19 cellular contexts compared by ENCODE assay signal in the genomic region with DNA sequence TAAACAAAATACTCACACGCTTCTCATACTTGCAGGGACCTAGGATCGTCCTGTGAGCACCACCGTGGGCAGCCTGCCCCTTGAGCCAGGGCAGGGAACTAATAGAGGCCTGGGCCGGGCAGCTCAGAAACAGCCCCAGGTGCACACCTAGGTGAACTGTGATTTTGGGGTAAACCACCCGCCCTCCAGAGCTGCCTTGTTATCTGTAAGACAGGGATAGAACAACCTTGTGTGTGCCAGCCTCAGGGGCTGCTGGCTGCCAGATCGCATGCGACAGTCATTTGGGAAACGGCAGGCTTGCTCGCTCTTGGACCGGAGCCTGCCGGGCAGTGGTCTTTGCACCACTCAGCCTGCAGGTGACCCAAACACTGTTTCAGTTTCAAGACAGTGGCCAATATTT.
DNase-seq lines count a peak whose midpoint lies in the region; ATAC-seq, FAIRE-seq and TF ChIP-seq lines count a peak whose summit lies in the region.
"Had no signal": no experiment of that assay in that cellular context is flagged by ENCODE, and none has a peak within 500 bp of the region (broad histone marks: within the 10 kb centered on the region; RNA-seq: fewer than 3 reads in every experiment).

No MANE protein-coding gene starts in this region.

- WGBS in hepatocyte (ENCODE audit: low lambda C conversion rate, missing lambda C conversion rate) = 79% methylated on average over 11 of the region's 11 CpGs

- H2AFZ ChIP-seq in osteoblast (ENCODE audit: low read length) (no peak overlapping the region), hepatocyte (no peak overlapping the region)

- peak overlapping the region; percentile 78 for H3K27ac ChIP-seq in BLaER1
- H3K27ac ChIP-seq in kidney (ENCODE audit: low read depth in 2 of 2, low read length in 2 of 2) = no peak overlapping the region
- H3K27ac ChIP-seq in osteoblast (ENCODE audit: low read depth, low read length) = no peak overlapping the region
- no peak overlapping the region for H3K27ac ChIP-seq in hepatocyte

- intact Hi-C loops in kidney (cut with DNase I) = no loop called here

- H3K4me2 ChIP-seq in BLaER1 (peak overlapping the region; percentile 78), osteoblast (ENCODE audit: insufficient read depth, low read length) (no peak overlapping the region), hepatocyte (no peak overlapping the region)

- H3K9ac ChIP-seq in BLaER1 (peak overlapping the region; percentile 55), kidney (ENCODE audit: low read length in 2 of 2) (no peak overlapping the region)

- H4K20me1 ChIP-seq in BLaER1 = no peaks in the 10 kb centered on the region
- H4K20me1 ChIP-seq in osteoblast (ENCODE audit: insufficient read depth, low read length) = no peaks in the 10 kb centered on the region
- H4K20me1 ChIP-seq in hepatocyte (ENCODE audit: insufficient read depth, poor library complexity, severe bottlenecking) = no peaks in the 10 kb centered on the region

- H3K79me2 ChIP-seq in osteoblast (ENCODE audit: insufficient read depth, low read length) (no peaks in the 10 kb centered on the region), hepatocyte (no peaks in the 10 kb centered on the region)

- peaks cover 17 to 23% of the 10 kb centered on the region in 2 donors for H3K9me3 Mint-ChIP-seq in stimulated activated naive CD8-positive, alpha-beta T cell treated with anti-CD3 and anti-CD28 coated beads, Interleukin-15, amount 100 ng/mL, for 72 hours

- H3K27me3 Mint-ChIP-seq in stimulated activated naive CD8-positive, alpha-beta T cell treated with anti-CD3 and anti-CD28 coated beads, Interleukin-15, amount 100 ng/mL, for 72 hours = no peaks in the 10 kb centered on the region
- H3K27me3 Mint-ChIP-seq: CD4-positive, alpha-beta memory T cell had no signal

- H3K36me3 ChIP-seq in BLaER1 = no peaks in the 10 kb centered on the region; the same call in 1 of the 2 replicates
- H3K36me3 ChIP-seq in kidney (ENCODE audit: control insufficient read depth in 1 of 2, insufficient read depth in 2 of 2, low read length in 2 of 2) = no peaks in the 10 kb centered on the region
- no peaks in the 10 kb centered on the region for H3K36me3 ChIP-seq in osteoblast (ENCODE audit: insufficient read depth, low read length)
- no peaks in the 10 kb centered on the region for H3K36me3 ChIP-seq in hepatocyte (replicated peaks; ENCODE audit: insufficient read depth, low read depth)
- H3K36me3 ChIP-seq: BE2C, HAP-1 had no signal

- H3K4me1 Mint-ChIP-seq in stimulated activated naive CD8-positive, alpha-beta T cell treated with anti-CD3 and anti-CD28 coated beads, Interleukin-15, amount 100 ng/mL, for 72 hours = no peaks in the 10 kb centered on the region
- H3K4me1 Mint-ChIP-seq: CD14-positive monocyte had no signal

- H3K4me3 Mint-ChIP-seq in stimulated activated naive CD8-positive, alpha-beta T cell treated with anti-CD3 and anti-CD28 coated beads, Interleukin-15, amount 100 ng/mL, for 72 hours = no peak overlapping the region
- H3K4me3 Mint-ChIP-seq: CD4-positive, alpha-beta memory T cell had no signal

- H3K4me3 ChIP-seq in BLaER1 = no peak overlapping the region
- no peak overlapping the region for H3K4me3 ChIP-seq in kidney (ENCODE audit: low read length in 2 of 2)
- H3K4me3 ChIP-seq in osteoblast (ENCODE audit: insufficient read depth, low read length) = no peak overlapping the region
- no peak overlapping the region for H3K4me3 ChIP-seq in hepatocyte
- H3K4me3 ChIP-seq: GM12878, HAP-1 had no signal

- no peak for ATAC-seq in stimulated activated naive CD8-positive, alpha-beta T cell treated with anti-CD3 and anti-CD28 coated beads, Interleukin-15, amount 100 ng/mL, for 72 hours
- ATAC-seq: GM12878 had no signal

- no peaks in the 10 kb centered on the region for H3K9me3 ChIP-seq in BLaER1
- no peaks in the 10 kb centered on the region for H3K9me3 ChIP-seq in kidney (ENCODE audit: control insufficient read depth in 1 of 2, low read length in 2 of 2)
- H3K9me3 ChIP-seq in osteoblast (ENCODE audit: low read depth, low read length) = no peaks in the 10 kb centered on the region
- H3K9me3 ChIP-seq in hepatocyte (ENCODE audit: low read depth) = no peaks in the 10 kb centered on the region
- H3K9me3 ChIP-seq: BE2C, HAP-1 had no signal

- H3K27me3 ChIP-seq in BLaER1 (no peaks in the 10 kb centered on the region), osteoblast (ENCODE audit: insufficient read depth, low read length) (no peaks in the 10 kb centered on the region), hepatocyte (no peaks in the 10 kb centered on the region)

- FAIRE-seq in kidney (lab: Jason Lieb, UNC) = no peak
- FAIRE-seq: GM12878, GM19239, H1 had no signal

- peaks cover 97% of the 10 kb centered on the region for H3K4me1 ChIP-seq in BLaER1
- no peaks in the 10 kb centered on the region for H3K4me1 ChIP-seq in kidney (ENCODE audit: control insufficient read depth in 1 of 2, insufficient read depth in 1 of 2, low read depth in 1 of 2, low read length in 2 of 2)
- no peaks in the 10 kb centered on the region for H3K4me1 ChIP-seq in osteoblast (ENCODE audit: insufficient read depth, low read length)
- no peaks in the 10 kb centered on the region for H3K4me1 ChIP-seq in hepatocyte (ENCODE audit: insufficient read depth)
- H3K4me1 ChIP-seq: HAP-1 had no signal

- TF ChIP-seq CTCF in kidney (IDR thresholded peaks at IDR 0.05; ENCODE audit: borderline replicate concordance, extremely low read depth, insufficient read depth) (no peak), osteoblast (IDR thresholded peaks at IDR 0.05; ENCODE audit: extremely low read depth, low read depth, low read length) (no peak), hepatocyte (IDR thresholded peaks at IDR 0.05; ENCODE audit: poor library complexity) (no peak)

- no peaks in the 10 kb centered on the region for H3K9me2 ChIP-seq in hepatocyte (replicated peaks; ENCODE audit: insufficient read depth)

- DNase-seq in DMS53 (lab: John Stamatoyannopoulos, UW) = peak; percentile 64
- peak; percentile 49 for DNase-seq in kidney
- peak; percentile 22 for DNase-seq in osteoblast (ENCODE audit: insufficient read length, low spot score, missing footprints)
- DNase-seq in stimulated activated naive CD8-positive, alpha-beta T cell treated with anti-CD3 and anti-CD28 coated beads, Interleukin-15, amount 100 ng/mL, for 72 hours = no peak
- DNase-seq in germinal center (ENCODE audit: low spot score) = no peak
- no peak for DNase-seq in NCI-H82 treated with DMSO at 0.1 percent for 48 hours (lab: John Stamatoyannopoulos, UW; ENCODE audit: unreplicated experiment)
- no peak for DNase-seq in hepatocyte (ENCODE audit: low spot score)
- DNase-seq: ACHN; CD4-positive, alpha-beta memory T cell; DMS153; DND-41; EL had no signal

- H3K27ac Mint-ChIP-seq in stimulated activated naive CD8-positive, alpha-beta T cell treated with anti-CD3 and anti-CD28 coated beads, Interleukin-15, amount 100 ng/mL, for 72 hours = no peak overlapping the region
- H3K27ac Mint-ChIP-seq: CD4-positive, alpha-beta memory T cell had no signal

Comparison
In these comparisons a context has a peak if more than half of its experiments do, and no peak if none do; other contexts are left out.
1. DNase-seq: peak in DMS53 (single experiment), kidney (single experiment) and osteoblast (single experiment); none in stimulated activated naive CD8-positive, alpha-beta T cell treated with anti-CD3 and anti-CD28 coated beads, Interleukin-15, amount 100 ng/mL, for 72 hours (0 of 2), germinal center (single experiment), NCI-H82 treated with DMSO at 0.1 percent for 48 hours (single experiment) and hepatocyte (single experiment).